In the genomic region with DNA sequence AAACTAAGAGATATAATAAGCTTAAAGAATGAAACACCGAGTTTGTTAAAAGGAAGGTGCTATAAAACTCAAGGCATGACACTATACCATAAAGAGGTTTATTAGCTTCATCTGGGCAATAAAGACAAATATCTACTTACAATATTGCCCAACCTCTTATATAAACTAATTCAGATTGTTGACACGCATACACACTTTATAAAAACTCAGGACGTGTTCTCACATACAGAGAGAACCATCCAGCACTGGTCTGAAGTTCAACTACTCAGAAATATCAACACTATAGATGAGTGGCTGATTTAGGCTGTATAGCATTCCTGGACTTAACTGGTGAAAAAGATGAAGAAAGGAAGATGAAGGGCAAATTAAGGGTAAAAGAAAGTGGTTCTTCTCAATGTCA, we compare ENCODE assay signal across 29 cellular contexts.
"Had no signal": no experiment of that assay in that cellular context is flagged by ENCODE, and none has a peak within 500 bp of the region (broad histone marks: within the 10 kb centered on the region; RNA-seq: fewer than 3 reads in every experiment).

No MANE protein-coding gene starts in this region.

- H3K27ac ChIP-seq: left lung, lower lobe of right lung, ovary, prostate gland, skin epidermis, spleen, tibial nerve, upper lobe of left lung, vagina had no signal

- H3K4me1 ChIP-seq: left lung, lower lobe of right lung, prostate gland, spleen, tibial nerve, upper lobe of left lung, vagina had no signal

- H3K27me3 ChIP-seq: left lung, ovary, spleen, tibial nerve, upper lobe of left lung, vagina had no signal

- H3K4me3 ChIP-seq: left lung, lower lobe of right lung, ovary, prostate gland, skin epidermis, spleen, tibial nerve, upper lobe of left lung, vagina had no signal

- ATAC-seq: left cardiac atrium; left lung; lower lobe of right lung; naive thymus-derived CD4-positive, alpha-beta T cell; natural killer cell treated with Interleukin-12 subunit alpha and Interleukin-12 subunit beta and Interleukin-15 and Interleukin-18, amount 100 ng/mL, for 72 hours; right cardiac atrium; sciatic nerve; stimulated activated memory B cell treated with anti-CD40 and anti-IgM and Interleukin-4, amounts not matched to agents 10 μg/mL and 1 μg/mL and 100 μg/mL, for 72 hours; stimulated activated naive CD8-positive, alpha-beta T cell treated with anti-CD3 and anti-CD28 coated beads, Interleukin-15, amount 100 ng/mL, for 72 hours had no signal

- H3K9me3 ChIP-seq: lower lobe of right lung, ovary, prostate gland, vagina had no signal

- DNase-seq: hippocampal formation; kidney glomerular epithelial cell; left cardiac atrium; left lung; lower lobe of right lung; mammary epithelial cell; mesenchymal stem cell; naive thymus-derived CD4-positive, alpha-beta T cell; ovary; posterior cingulate gyrus; retina; right cardiac atrium; spleen; stimulated activated CD4-positive, alpha-beta T cell treated with anti-CD3 and anti-CD28 coated beads, Interleukin-1b, Interleukin-23, amount 100 ng/mL, for 48 hours; stimulated activated CD4-positive, alpha-beta T cell treated with anti-CD3 and anti-CD28 coated beads, Interleukin-2, amount 100 ng/mL, for 48 hours; stimulated activated CD4-positive, alpha-beta T cell treated with anti-CD3 and anti-CD28 coated beads, Interleukin-4, amount 100 ng/mL, for 4 hours; stimulated activated CD8-positive, alpha-beta memory T cell treated with anti-CD3 and anti-CD28 coated beads, Interleukin-4, amount 100 ng/mL, for 48 hours; stimulated activated naive CD4-positive, alpha-beta T cell treated with Interleukin-2 at 50 U/mL for 16 hours; stimulated activated naive CD8-positive, alpha-beta T cell treated with anti-CD3 and anti-CD28 coated beads, Interleukin-15, amount 100 ng/mL, for 72 hours; substantia nigra; upper lobe of left lung had no signal

- FAIRE-seq: keratinocyte had no signal

- H3K36me3 ChIP-seq: left lung, lower lobe of right lung, ovary, prostate gland, tibial nerve, upper lobe of left lung, vagina had no signal
